Comparison of ENCODE assay signal across 22 cellular contexts in genomic region chr19:31283701-31284100, GRCh38.
"Had no signal": no experiment of that assay in that cellular context is flagged by ENCODE, and none has a peak within 500 bp of the region (broad histone marks: within the 10 kb centered on the region; RNA-seq: fewer than 3 reads in every experiment).

No MANE protein-coding gene starts in this region.

- H3K27me3 ChIP-seq: adrenal gland, Peyer's patch had no signal

- H3K4me3 ChIP-seq: adrenal gland, K562, Peyer's patch had no signal

- DNase-seq: activated CD4-positive, alpha-beta T cell treated with anti-CD3 and anti-CD28 coated beads for 4 hours; activated CD8-positive, alpha-beta memory T cell treated with anti-CD3 and anti-CD28 coated beads, Interleukin-2, amount 50 U/mL, for 4 hours; activated CD8-positive, alpha-beta T cell treated with anti-CD3 and anti-CD28 coated beads for 36 hours; activated naive CD4-positive, alpha-beta T cell treated with anti-CD3 and anti-CD28 coated beads, Interleukin-2, amount 50 U/mL, for 16 hours; activated naive CD8-positive, alpha-beta T cell treated with anti-CD3 and anti-CD28 coated beads, Interleukin-2, amount 10 ng/mL, durations not matched to agents 7 days and 5 days; activated T-cell treated with anti-CD3 and anti-CD28 coated beads, Interleukin-2, amount 50 U/mL, for 72 hours; adrenal gland; anterior cingulate cortex; Karpas-422; MM.1S; NCI-H1105; NCI-H1436 treated with DMSO at 0.1 percent for 48 hours; NCI-H187; NCI-H2081; NCI-H446; NCI-H524; SHP77 treated with DMSO at 0.1 percent for 48 hours; T-helper 1 cell; WERI-Rb-1 had no signal

- H3K9me3 ChIP-seq: adrenal gland, Peyer's patch had no signal

- H3K27me3 Mint-ChIP-seq: activated naive CD8-positive, alpha-beta T cell treated with anti-CD3 and anti-CD28 coated beads, Interleukin-2, amount 10 ng/mL, durations not matched to agents 7 days and 5 days had no signal

- H3K4me3 Mint-ChIP-seq: activated CD8-positive, alpha-beta T cell treated with anti-CD3 and anti-CD28 coated beads for 36 hours; activated naive CD8-positive, alpha-beta T cell treated with anti-CD3 and anti-CD28 coated beads, Interleukin-2, amount 10 ng/mL, durations not matched to agents 7 days and 5 days; activated T-cell treated with anti-CD3 and anti-CD28 coated beads, Interleukin-2, amount 50 U/mL, for 72 hours had no signal

- H3K27ac ChIP-seq: adrenal gland, Peyer's patch, WERI-Rb-1 had no signal

- H3K9me3 Mint-ChIP-seq: activated CD8-positive, alpha-beta T cell treated with anti-CD3 and anti-CD28 coated beads for 36 hours; activated naive CD8-positive, alpha-beta T cell treated with anti-CD3 and anti-CD28 coated beads, Interleukin-2, amount 10 ng/mL, durations not matched to agents 7 days and 5 days; activated T-cell treated with anti-CD3 and anti-CD28 coated beads, Interleukin-2, amount 50 U/mL, for 72 hours had no signal

- H3K36me3 ChIP-seq: adrenal gland, WERI-Rb-1 had no signal

- H3K27ac Mint-ChIP-seq: activated CD8-positive, alpha-beta T cell treated with anti-CD3 and anti-CD28 coated beads for 36 hours; activated naive CD8-positive, alpha-beta T cell treated with anti-CD3 and anti-CD28 coated beads, Interleukin-2, amount 10 ng/mL, durations not matched to agents 7 days and 5 days; activated T-cell treated with anti-CD3 and anti-CD28 coated beads, Interleukin-2, amount 50 U/mL, for 72 hours had no signal

- H3K4me1 ChIP-seq: Peyer's patch had no signal

- H3K36me3 Mint-ChIP-seq: activated naive CD8-positive, alpha-beta T cell treated with anti-CD3 and anti-CD28 coated beads, Interleukin-2, amount 10 ng/mL, durations not matched to agents 7 days and 5 days had no signal

- ATAC-seq: activated CD4-positive, CD25-positive, alpha-beta regulatory T cell treated with anti-CD3 and anti-CD28 coated beads, Interleukin-2, amount 50 U/mL, for 24 hours; activated CD8-positive, alpha-beta T cell treated with anti-CD3 and anti-CD28 coated beads for 36 hours; activated T-cell treated with anti-CD3 and anti-CD28 coated beads, Interleukin-2, amount 50 U/mL, for 72 hours; K562 had no signal
